ENCODE assay signal across 9 cellular contexts in the genomic region with DNA sequence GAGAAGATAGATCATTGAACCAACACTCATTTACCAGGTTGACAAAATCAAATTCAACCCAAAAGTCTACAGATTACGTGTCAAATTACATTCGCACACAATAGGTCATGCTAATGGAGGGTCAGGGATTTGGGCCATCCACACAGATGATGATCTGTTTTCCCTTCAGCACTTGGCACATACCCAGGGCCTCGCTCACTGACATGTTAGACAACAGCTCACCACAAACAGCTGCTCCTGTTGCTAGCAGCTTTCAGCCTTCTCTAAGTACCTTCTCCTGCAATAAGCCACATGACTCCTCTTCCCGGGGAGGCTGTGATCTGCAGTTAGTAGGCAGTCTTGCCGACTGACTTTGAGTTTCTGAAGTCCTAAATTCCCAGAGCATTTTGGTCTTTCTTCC. TPM values are rescaled to one million over a fixed set of nuclear protein-coding genes. Genes with fewer than 3 reads are reported as not detected.
DNase-seq lines count a peak whose midpoint lies in the region; ATAC-seq and TF ChIP-seq lines count a peak whose summit lies in the region.
"Had no signal": no experiment of that assay in that cellular context is flagged by ENCODE, and none has a peak within 500 bp of the region (broad histone marks: within the 10 kb centered on the region; RNA-seq: fewer than 3 reads in every experiment).

No MANE protein-coding gene starts in this region.

- DNase-seq in PC-3 (peak; percentile 38), foreskin melanocyte (peak; percentile 83), NOMO-1 (lab: John Stamatoyannopoulos, UW; ENCODE audit: unreplicated experiment in 2 of 2) (no peak)
- DNase-seq in stimulated activated CD4-positive, alpha-beta T cell treated with anti-CD3 and anti-CD28 coated beads, Interleukin-2, amount 100 ng/mL, for 48 hours, result no peak
- DNase-seq in activated T-cell treated with anti-CD3 and anti-CD28 coated beads, Interleukin-2, amount 50 U/mL, for 48 hours, result no peak
- DNase-seq: T-helper 9 cell had no signal

- H3K9ac ChIP-seq in BLaER1 treated with 17β-estradiol and CSF1 and Interleukin-3, amounts not matched to agents 10 nM and 100 nM, result no peak overlapping the region
- H3K9ac ChIP-seq in KMS-11 (no peak overlapping the region), PC-3 (ENCODE audit: low read length) (no peak overlapping the region)

- ATAC-seq in PC-3, result no peak
- ATAC-seq in GM21619 (IDR thresholded peaks at IDR 0.05; ENCODE audit: unreplicated experiment), result no peak

- no peaks in the 10 kb centered on the region for H3K27me3 ChIP-seq in BLaER1 treated with 17β-estradiol and CSF1 and Interleukin-3, amounts not matched to agents 10 nM and 100 nM
- H3K27me3 ChIP-seq in KMS-11 (ENCODE audit: insufficient read depth, low read depth) (no peaks in the 10 kb centered on the region), PC-3 (ENCODE audit: low read length) (peaks cover 14% of the 10 kb centered on the region)

- TF ChIP-seq CTCF in KMS-11 (conservative IDR thresholded peaks at IDR 0.05; ENCODE audit: low read depth, low read length), result no peak
- TF ChIP-seq CTCF in PC-3 (conservative IDR thresholded peaks at IDR 0.05; ENCODE audit: low read depth, low read length), result no peak

- no peak overlapping the region for H3K4me3 ChIP-seq in BLaER1 treated with 17β-estradiol and CSF1 and Interleukin-3, amounts not matched to agents 10 nM and 100 nM
- no peak overlapping the region for H3K4me3 ChIP-seq in KMS-11 (IDR thresholded peaks at IDR 0.05; ENCODE audit: insufficient read depth, low read depth, low read length)
- H3K4me3 ChIP-seq in PC-3 (ENCODE audit: low read length), result no peak overlapping the region

- H3K36me3 ChIP-seq in BLaER1 treated with 17β-estradiol and CSF1 and Interleukin-3, amounts not matched to agents 10 nM and 100 nM, result no peaks in the 10 kb centered on the region
- H3K36me3 ChIP-seq in KMS-11 (ENCODE audit: insufficient read depth), result no peaks in the 10 kb centered on the region
- H3K36me3 ChIP-seq in PC-3 (ENCODE audit: low read depth, low read length), result no peaks in the 10 kb centered on the region

- H3K4me1 ChIP-seq in BLaER1 treated with 17β-estradiol and CSF1 and Interleukin-3, amounts not matched to agents 10 nM and 100 nM, result peaks cover 6 to 20% (median 18%) of the 10 kb centered on the region in 10 experiments; a peak in 19 of 20 replicates
- H3K4me1 ChIP-seq in KMS-11 (ENCODE audit: low read depth, poor library complexity, severe bottlenecking), result peaks cover 31% of the 10 kb centered on the region
- H3K4me1 ChIP-seq in PC-3 (ENCODE audit: insufficient read depth, low read length), result no peaks in the 10 kb centered on the region

- H3K27ac ChIP-seq in BLaER1 treated with 17β-estradiol and CSF1 and Interleukin-3, amounts not matched to agents 10 nM and 100 nM, result no peak overlapping the region
- peak overlapping the region; percentile 9; the same call in 1 of the 2 replicates for H3K27ac ChIP-seq in KMS-11
- H3K27ac ChIP-seq in PC-3 (ENCODE audit: low read length), result no peak overlapping the region

- no TSS peak for BruUV-seq in PC-3 (replicated peaks; lab: Mats Ljungman, UMichigan)

- H4K20me1 ChIP-seq in BLaER1 treated with 17β-estradiol and CSF1 and Interleukin-3, amounts not matched to agents 10 nM and 100 nM, result no peaks in the 10 kb centered on the region
- no peaks in the 10 kb centered on the region for H4K20me1 ChIP-seq in KMS-11 (ENCODE audit: insufficient read depth)
- H4K20me1 ChIP-seq in PC-3 (ENCODE audit: low read length), result no peaks in the 10 kb centered on the region

- H2AFZ ChIP-seq in KMS-11 (ENCODE audit: low read depth) (peak overlapping the region; percentile 35; the same call in 1 of the 2 replicates), PC-3 (ENCODE audit: low read length) (no peak overlapping the region)

- intact Hi-C loops in PC-3 (cut with micrococcal nuclease), result no loop called here

- peak overlapping the region in 9 of 11 experiments; percentile 9 to 72 (median 48); a peak in 16 of 22 replicates for H3K4me2 ChIP-seq in BLaER1 treated with 17β-estradiol and CSF1 and Interleukin-3, amounts not matched to agents 10 nM and 100 nM
- H3K4me2 ChIP-seq in KMS-11 (peak overlapping the region; percentile 69), PC-3 (ENCODE audit: low read length) (no peak overlapping the region)

- POLR2A ChIA-PET in PC-3 (lab: Charles Lee; ENCODE audit: unreplicated experiment), result no interaction called here

- H3K79me2 ChIP-seq in KMS-11 (ENCODE audit: insufficient read depth, low read depth), result no peaks in the 10 kb centered on the region
- H3K79me2 ChIP-seq in PC-3 (ENCODE audit: low read length), result no peaks in the 10 kb centered on the region

- H3F3A ChIP-seq in PC-3 (ENCODE audit: low read length, unreplicated experiment), result no peaks in the 10 kb centered on the region

- CTCF ChIA-PET in PC-3 (lab: Charles Lee), result no interaction called here

- no peaks in the 10 kb centered on the region for H3K9me3 ChIP-seq in BLaER1 treated with 17β-estradiol and CSF1 and Interleukin-3, amounts not matched to agents 10 nM and 100 nM (replicated peaks in 1 of 11)
- H3K9me3 ChIP-seq in PC-3 (ENCODE audit: low read length), result no peaks in the 10 kb centered on the region

- H3K9me2 ChIP-seq in PC-3 (replicated peaks; ENCODE audit: low read length), result no peaks in the 10 kb centered on the region

RNA-seq across cellular contexts. Expression of gene NKX2-3, which starts 18.4 kb away (rescaled TPM):
- 0.07 TPM in 1 of 2 replicates, not detected in the other for total RNA-seq in PC-3 (2014; rRNA removed)

Comparison
In these comparisons a context has a peak if more than half of its experiments do, and no peak if none do; other contexts are left out.
1. DNase-seq: peak in PC-3 (single experiment) and foreskin melanocyte (single experiment); none in NOMO-1 (0 of 2), stimulated activated CD4-positive, alpha-beta T cell treated with anti-CD3 and anti-CD28 coated beads, Interleukin-2, amount 100 ng/mL, for 48 hours (0 of 2) and activated T-cell treated with anti-CD3 and anti-CD28 coated beads, Interleukin-2, amount 50 U/mL, for 48 hours (0 of 2).